Comparison of ENCODE assay signal across 7 cellular contexts in genomic region chr20:5001174-5002076, GRCh38. TPM values are rescaled to one million over a fixed set of nuclear protein-coding genes. Genes with fewer than 3 reads are reported as not detected.
DNase-seq lines count a peak whose midpoint lies in the region; ATAC-seq and TF ChIP-seq lines count a peak whose summit lies in the region.

Gene SLC23A2 (minus strand): TSS chr20:5001510. CDS start chr20:4932562, 68,948 bp downstream.

- DNase-seq in HL-60 (ENCODE audit: low read depth in 1 of 2, low spot score in 1 of 2) (peak; percentile 15 to 36), T-helper 17 cell (peak; percentile 47 to 72 (median 69)), astrocyte of the hippocampus (ENCODE audit: low read depth, low spot score) (peak; percentile 61), gastrocnemius medialis (no peak)

- H3K4me1 ChIP-seq in gastrocnemius medialis: peaks cover 3 to 6% of the 10 kb centered on the region in 2 donors

- no peaks in the 10 kb centered on the region for H3K27me3 Mint-ChIP-seq in T-helper 17 cell

- H3K27ac ChIP-seq in HL-60 (replicated peaks) (peak within 1 kb of the TSS; percentile 43), gastrocnemius medialis (peak within 1 kb of the TSS in 2 of 4 donors; percentile 31 to 35)

- no peaks in the 10 kb centered on the region for H3K36me3 Mint-ChIP-seq in T-helper 17 cell (ENCODE audit: low read depth)

- intact Hi-C loops in gastrocnemius medialis (cut with DNase I; ENCODE audit: low total_unique reads): no loop called here

- peak within 1 kb of the TSS; percentile 96 for H3K27ac Mint-ChIP-seq in T-helper 17 cell

- H3K27me3 ChIP-seq in HL-60 (ENCODE audit: insufficient read depth, poor library complexity, severe bottlenecking) (no peaks in the 10 kb centered on the region), gastrocnemius medialis (no peaks in the 10 kb centered on the region)

- peak within 1 kb of the TSS; percentile 84 for H3K4me3 ChIP-seq in HL-60 (replicated peaks; ENCODE audit: insufficient read depth, low read length)
- H3K4me3 ChIP-seq in iPS-11a (ENCODE audit: low read depth, low read length): peak within 1 kb of the TSS; percentile 55
- peak within 1 kb of the TSS; percentile 71 to 87 (median 80) for H3K4me3 ChIP-seq in gastrocnemius medialis

- TF ChIP-seq CTCF in HL-60 (IDR thresholded peaks at IDR 0.05; ENCODE audit: insufficient read depth, low read length) (no peak), gastrocnemius medialis (IDR thresholded peaks at IDR 0.05 in 4 of 5, conservative IDR thresholded peaks at IDR 0.05 in 1 of 5) (no peak)

- H3K36me3 ChIP-seq in gastrocnemius medialis: no peaks in the 10 kb centered on the region

- peaks cover 38% of the 10 kb centered on the region for H3K4me1 Mint-ChIP-seq in T-helper 17 cell

- ATAC-seq in T-helper 17 cell: peak; percentile 89
- ATAC-seq in gastrocnemius medialis: peak; percentile 48 to 66
- no peak for ATAC-seq in GM21367 (IDR thresholded peaks at IDR 0.05; ENCODE audit: unreplicated experiment)

- H3K9me3 ChIP-seq in T-helper 17 cell (ENCODE audit: control insufficient read depth, low read length, poor library complexity, severe bottlenecking): no peaks in the 10 kb centered on the region
- H3K9me3 ChIP-seq in gastrocnemius medialis: no peaks in the 10 kb centered on the region

- in situ Hi-C loops in gastrocnemius medialis (cut with MboI; ENCODE audit: low sequenced_read_pairs in 4 of 4): no loop called here

- TF ChIP-seq POLR2A in GM15510 (IDR thresholded peaks at IDR 0.05; ENCODE audit: borderline replicate concordance, extremely low read depth, insufficient read length) (peak; percentile 67), gastrocnemius medialis (IDR thresholded peaks at IDR 0.05) (no peak)

- H3K4me3 Mint-ChIP-seq in T-helper 17 cell: peak within 1 kb of the TSS; percentile 98

RNA-seq across cellular contexts. Expression of gene SLC23A2, which starts in this region (rescaled TPM):
- total RNA-seq in T-helper 17 cell (10 to 100 TPM; 18.0 to 24.4 TPM), gastrocnemius medialis (1 to 10 TPM; 2.6 to 3.6 (median 3.1) TPM)

Comparison
In these comparisons a context has a peak if more than half of its experiments do, and no peak if none do; other contexts are left out.
1. RNA of gene SLC23A2 (total RNA-seq): 18.0 to 24.4 TPM in T-helper 17 cell; 2.6 to 3.6 TPM in gastrocnemius medialis; every median in the first group is over 4 times any median in the second.
2. DNase-seq: peak in HL-60 (2 of 2), T-helper 17 cell (3 of 3) and astrocyte of the hippocampus (single experiment); none in gastrocnemius medialis (0 of 2).
3. Peak in every context shown above with its lines, with median percentiles within 50 percentile points of each other: H3K4me3 ChIP-seq.